1 cellular context compared by ENCODE assay signal in the genomic region with DNA sequence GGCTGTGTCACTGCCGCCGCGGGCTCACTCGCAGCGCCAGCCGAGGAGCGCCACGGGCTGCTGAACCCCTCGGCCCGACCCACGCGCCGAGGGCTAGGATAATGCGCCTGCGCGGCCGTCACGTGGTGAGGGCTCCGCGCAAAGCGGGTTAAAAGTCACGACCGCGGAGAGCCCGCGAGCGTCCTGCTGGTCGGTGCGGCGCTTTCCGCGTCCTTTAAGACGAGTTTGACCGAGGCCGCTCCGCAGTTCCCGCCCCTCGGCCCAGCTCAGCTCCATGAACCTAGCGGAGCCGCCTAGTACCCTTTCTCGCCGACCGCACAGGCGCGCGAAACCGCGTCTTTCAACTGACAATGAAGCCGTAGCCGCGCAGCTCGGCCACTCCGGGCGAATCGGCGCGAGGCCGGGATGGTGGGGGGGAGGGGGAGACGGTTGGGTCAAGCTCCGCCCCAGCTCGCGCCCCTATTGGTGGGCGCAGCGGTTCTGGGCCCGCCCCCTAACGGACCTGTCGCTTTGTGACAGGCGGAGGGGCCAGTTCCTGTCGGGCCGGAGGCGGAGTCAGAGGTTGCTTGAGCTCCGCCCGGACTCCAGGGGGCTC.
TF ChIP-seq lines count a peak whose summit lies in the region.

No MANE protein-coding gene starts in this region.

TF ChIP-seq in HEK293, 187 proteins besides CTCF, POLR2A, EP300 and RAD21 (continued from another document and continues in another):
- TF ChIP-seq, protein P1, sequence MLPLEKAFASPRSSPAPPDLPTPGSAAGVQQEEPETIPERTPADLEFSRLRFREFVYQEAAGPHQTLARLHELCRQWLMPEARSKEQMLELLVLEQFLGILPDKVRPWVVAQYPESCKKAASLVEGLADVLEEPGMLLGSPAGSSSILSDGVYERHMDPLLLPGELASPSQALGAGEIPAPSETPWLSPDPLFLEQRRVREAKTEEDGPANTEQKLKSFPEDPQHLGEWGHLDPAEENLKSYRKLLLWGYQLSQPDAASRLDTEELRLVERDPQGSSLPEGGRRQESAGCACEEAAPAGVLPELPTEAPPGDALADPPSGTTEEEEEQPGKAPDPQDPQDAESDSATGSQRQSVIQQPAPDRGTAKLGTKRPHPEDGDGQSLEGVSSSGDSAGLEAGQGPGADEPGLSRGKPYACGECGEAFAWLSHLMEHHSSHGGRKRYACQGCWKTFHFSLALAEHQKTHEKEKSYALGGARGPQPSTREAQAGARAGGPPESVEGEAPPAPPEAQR (tag by site-specific recombination; IDR thresholded peaks at IDR 0.05) = no peak
- TF ChIP-seq ZNF792 (tag by site-specific recombination; IDR thresholded peaks at IDR 0.05) (no peak), ZNF223 (tag by site-specific recombination; IDR thresholded peaks at IDR 0.05) (no peak), ZNF837 (tag by site-specific recombination; IDR thresholded peaks at IDR 0.05) (0 out of 2 replicates have a peak, but pooled peaks have one; percentile 74), ZNF37A (tag by site-specific recombination; IDR thresholded peaks at IDR 0.05) (no peak), ZNF311 (tag by site-specific recombination; IDR thresholded peaks at IDR 0.05; ENCODE audit: borderline replicate concordance) (no peak), SCRT1 (tag by site-specific recombination; IDR thresholded peaks at IDR 0.05; ENCODE audit: borderline replicate concordance) (no peak), SCRT2 (tag by site-specific recombination; IDR thresholded peaks at IDR 0.05) (0 out of 2 replicates have a peak, but pooled peaks have one; percentile 37), BCL11B (tag by site-specific recombination; IDR thresholded peaks at IDR 0.05; ENCODE audit: low read depth) (peak; percentile 90), GFI1B (tag by site-specific recombination; IDR thresholded peaks at IDR 0.05) (no peak), ZNF654 (tag by site-specific recombination; IDR thresholded peaks at IDR 0.05; ENCODE audit: low read depth) (no peak), ZBTB7A (tag by site-specific recombination; IDR thresholded peaks at IDR 0.05; ENCODE audit: low read depth) (no peak), ZFP37 (tag by site-specific recombination; IDR thresholded peaks at IDR 0.05) (peak; percentile 85), ZNF155 (tag by site-specific recombination; IDR thresholded peaks at IDR 0.05) (no peak), ZNF555 (tag by site-specific recombination; conservative IDR thresholded peaks at IDR 0.05) (no peak), ZNF658 (tag by site-specific recombination; IDR thresholded peaks at IDR 0.05) (no peak), GLI4 (tag by site-specific recombination; IDR thresholded peaks at IDR 0.05) (peak; percentile 72; the same call in 1 of the 2 replicates), ZNF76 (tag by site-specific recombination; IDR thresholded peaks at IDR 0.05; ENCODE audit: borderline replicate concordance, low read depth) (peak; percentile 31; the same call in 1 of the 2 replicates), ZNF501 (tag by site-specific recombination; IDR thresholded peaks at IDR 0.05) (peak; percentile 95), ZNF292 (tag by site-specific recombination; IDR thresholded peaks at IDR 0.05; ENCODE audit: borderline replicate concordance, low read depth) (no peak), ZNF514 (tag by site-specific recombination; IDR thresholded peaks at IDR 0.05) (no peak), ZBTB8A (tag by site-specific recombination; IDR thresholded peaks at IDR 0.05) (peak; percentile 49), ZEB2 (tag by site-specific recombination; IDR thresholded peaks at IDR 0.05) (peak; percentile 98), ZNF776 (tag by site-specific recombination; IDR thresholded peaks at IDR 0.05; ENCODE audit: borderline replicate concordance) (no peak), ZNF558 (tag by site-specific recombination; IDR thresholded peaks at IDR 0.05) (no peak), EGR2 (tag by site-specific recombination; IDR thresholded peaks at IDR 0.05; ENCODE audit: low read depth) (no peak; the same call in 1 of the 2 replicates), ZNF626 (tag by site-specific recombination; IDR thresholded peaks at IDR 0.05) (no peak)
- TF ChIP-seq, protein P2, sequence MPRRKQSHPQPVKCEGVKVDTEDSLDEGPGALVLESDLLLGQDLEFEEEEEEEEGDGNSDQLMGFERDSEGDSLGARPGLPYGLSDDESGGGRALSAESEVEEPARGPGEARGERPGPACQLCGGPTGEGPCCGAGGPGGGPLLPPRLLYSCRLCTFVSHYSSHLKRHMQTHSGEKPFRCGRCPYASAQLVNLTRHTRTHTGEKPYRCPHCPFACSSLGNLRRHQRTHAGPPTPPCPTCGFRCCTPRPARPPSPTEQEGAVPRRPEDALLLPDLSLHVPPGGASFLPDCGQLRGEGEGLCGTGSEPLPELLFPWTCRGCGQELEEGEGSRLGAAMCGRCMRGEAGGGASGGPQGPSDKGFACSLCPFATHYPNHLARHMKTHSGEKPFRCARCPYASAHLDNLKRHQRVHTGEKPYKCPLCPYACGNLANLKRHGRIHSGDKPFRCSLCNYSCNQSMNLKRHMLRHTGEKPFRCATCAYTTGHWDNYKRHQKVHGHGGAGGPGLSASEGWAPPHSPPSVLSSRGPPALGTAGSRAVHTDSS (tag by site-specific recombination; IDR thresholded peaks at IDR 0.05) = no peak
- TF ChIP-seq, protein P3, sequence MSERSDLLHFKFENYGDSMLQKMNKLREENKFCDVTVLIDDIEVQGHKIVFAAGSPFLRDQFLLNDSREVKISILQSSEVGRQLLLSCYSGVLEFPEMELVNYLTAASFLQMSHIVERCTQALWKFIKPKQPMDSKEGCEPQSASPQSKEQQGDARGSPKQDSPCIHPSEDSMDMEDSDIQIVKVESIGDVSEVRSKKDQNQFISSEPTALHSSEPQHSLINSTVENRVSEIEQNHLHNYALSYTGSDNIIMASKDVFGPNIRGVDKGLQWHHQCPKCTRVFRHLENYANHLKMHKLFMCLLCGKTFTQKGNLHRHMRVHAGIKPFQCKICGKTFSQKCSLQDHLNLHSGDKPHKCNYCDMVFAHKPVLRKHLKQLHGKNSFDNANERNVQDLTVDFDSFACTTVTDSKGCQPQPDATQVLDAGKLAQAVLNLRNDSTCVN (tag by site-specific recombination; optimal IDR thresholded peaks at IDR 0.05) = peak; percentile 94
- TF ChIP-seq, protein P4, sequence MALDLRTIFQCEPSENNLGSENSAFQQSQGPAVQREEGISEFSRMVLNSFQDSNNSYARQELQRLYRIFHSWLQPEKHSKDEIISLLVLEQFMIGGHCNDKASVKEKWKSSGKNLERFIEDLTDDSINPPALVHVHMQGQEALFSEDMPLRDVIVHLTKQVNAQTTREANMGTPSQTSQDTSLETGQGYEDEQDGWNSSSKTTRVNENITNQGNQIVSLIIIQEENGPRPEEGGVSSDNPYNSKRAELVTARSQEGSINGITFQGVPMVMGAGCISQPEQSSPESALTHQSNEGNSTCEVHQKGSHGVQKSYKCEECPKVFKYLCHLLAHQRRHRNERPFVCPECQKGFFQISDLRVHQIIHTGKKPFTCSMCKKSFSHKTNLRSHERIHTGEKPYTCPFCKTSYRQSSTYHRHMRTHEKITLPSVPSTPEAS (tag by site-specific recombination; IDR thresholded peaks at IDR 0.05) = no peak
- TF ChIP-seq, protein P5, sequence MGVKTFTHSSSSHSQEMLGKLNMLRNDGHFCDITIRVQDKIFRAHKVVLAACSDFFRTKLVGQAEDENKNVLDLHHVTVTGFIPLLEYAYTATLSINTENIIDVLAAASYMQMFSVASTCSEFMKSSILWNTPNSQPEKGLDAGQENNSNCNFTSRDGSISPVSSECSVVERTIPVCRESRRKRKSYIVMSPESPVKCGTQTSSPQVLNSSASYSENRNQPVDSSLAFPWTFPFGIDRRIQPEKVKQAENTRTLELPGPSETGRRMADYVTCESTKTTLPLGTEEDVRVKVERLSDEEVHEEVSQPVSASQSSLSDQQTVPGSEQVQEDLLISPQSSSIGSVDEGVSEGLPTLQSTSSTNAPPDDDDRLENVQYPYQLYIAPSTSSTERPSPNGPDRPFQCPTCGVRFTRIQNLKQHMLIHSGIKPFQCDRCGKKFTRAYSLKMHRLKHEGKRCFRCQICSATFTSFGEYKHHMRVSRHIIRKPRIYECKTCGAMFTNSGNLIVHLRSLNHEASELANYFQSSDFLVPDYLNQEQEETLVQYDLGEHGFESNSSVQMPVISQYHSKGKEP (tag by site-specific recombination; IDR thresholded peaks at IDR 0.05) = no peak
- TF ChIP-seq, protein P6, sequence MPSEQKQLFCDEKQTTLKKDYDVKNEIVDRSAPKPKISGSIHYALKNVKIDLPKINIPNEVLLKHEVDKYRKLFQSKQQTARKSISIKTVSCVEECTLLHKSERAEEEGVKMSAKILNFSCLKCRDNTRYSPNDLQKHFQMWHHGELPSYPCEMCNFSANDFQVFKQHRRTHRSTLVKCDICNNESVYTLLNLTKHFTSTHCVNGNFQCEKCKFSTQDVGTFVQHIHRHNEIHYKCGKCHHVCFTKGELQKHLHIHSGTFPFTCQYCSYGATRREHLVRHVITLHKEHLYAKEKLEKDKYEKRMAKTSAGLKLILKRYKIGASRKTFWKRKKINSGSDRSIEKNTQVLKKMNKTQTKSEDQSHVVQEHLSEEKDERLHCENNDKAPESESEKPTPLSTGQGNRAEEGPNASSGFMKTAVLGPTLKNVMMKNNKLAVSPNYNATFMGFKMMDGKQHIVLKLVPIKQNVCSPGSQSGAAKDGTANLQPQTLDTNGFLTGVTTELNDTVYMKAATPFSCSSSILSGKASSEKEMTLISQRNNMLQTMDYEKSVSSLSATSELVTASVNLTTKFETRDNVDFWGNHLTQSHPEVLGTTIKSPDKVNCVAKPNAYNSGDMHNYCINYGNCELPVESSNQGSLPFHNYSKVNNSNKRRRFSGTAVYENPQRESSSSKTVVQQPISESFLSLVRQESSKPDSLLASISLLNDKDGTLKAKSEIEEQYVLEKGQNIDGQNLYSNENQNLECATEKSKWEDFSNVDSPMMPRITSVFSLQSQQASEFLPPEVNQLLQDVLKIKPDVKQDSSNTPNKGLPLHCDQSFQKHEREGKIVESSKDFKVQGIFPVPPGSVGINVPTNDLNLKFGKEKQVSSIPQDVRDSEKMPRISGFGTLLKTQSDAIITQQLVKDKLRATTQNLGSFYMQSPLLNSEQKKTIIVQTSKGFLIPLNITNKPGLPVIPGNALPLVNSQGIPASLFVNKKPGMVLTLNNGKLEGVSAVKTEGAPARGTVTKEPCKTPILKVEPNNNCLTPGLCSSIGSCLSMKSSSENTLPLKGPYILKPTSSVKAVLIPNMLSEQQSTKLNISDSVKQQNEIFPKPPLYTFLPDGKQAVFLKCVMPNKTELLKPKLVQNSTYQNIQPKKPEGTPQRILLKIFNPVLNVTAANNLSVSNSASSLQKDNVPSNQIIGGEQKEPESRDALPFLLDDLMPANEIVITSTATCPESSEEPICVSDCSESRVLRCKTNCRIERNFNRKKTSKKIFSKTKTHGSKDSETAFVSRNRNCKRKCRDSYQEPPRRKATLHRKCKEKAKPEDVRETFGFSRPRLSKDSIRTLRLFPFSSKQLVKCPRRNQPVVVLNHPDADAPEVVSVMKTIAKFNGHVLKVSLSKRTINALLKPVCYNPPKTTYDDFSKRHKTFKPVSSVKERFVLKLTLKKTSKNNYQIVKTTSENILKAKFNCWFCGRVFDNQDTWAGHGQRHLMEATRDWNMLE (tag by site-specific recombination; conservative IDR thresholded peaks at IDR 0.05; ENCODE audit: low read depth) = no peak
- TF ChIP-seq, protein P7, sequence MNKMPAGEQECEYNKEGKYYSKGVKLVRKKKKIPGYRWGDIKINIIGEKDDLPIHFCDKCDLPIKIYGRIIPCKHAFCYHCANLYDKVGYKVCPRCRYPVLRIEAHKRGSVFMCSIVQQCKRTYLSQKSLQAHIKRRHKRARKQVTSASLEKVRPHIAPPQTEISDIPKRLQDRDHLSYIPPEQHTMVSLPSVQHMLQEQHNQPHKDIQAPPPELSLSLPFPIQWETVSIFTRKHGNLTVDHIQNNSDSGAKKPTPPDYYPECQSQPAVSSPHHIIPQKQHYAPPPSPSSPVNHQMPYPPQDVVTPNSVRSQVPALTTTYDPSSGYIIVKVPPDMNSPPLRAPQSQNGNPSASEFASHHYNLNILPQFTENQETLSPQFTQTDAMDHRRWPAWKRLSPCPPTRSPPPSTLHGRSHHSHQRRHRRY (tag by site-specific recombination; IDR thresholded peaks at IDR 0.05) = no peak
- TF ChIP-seq, protein P8, sequence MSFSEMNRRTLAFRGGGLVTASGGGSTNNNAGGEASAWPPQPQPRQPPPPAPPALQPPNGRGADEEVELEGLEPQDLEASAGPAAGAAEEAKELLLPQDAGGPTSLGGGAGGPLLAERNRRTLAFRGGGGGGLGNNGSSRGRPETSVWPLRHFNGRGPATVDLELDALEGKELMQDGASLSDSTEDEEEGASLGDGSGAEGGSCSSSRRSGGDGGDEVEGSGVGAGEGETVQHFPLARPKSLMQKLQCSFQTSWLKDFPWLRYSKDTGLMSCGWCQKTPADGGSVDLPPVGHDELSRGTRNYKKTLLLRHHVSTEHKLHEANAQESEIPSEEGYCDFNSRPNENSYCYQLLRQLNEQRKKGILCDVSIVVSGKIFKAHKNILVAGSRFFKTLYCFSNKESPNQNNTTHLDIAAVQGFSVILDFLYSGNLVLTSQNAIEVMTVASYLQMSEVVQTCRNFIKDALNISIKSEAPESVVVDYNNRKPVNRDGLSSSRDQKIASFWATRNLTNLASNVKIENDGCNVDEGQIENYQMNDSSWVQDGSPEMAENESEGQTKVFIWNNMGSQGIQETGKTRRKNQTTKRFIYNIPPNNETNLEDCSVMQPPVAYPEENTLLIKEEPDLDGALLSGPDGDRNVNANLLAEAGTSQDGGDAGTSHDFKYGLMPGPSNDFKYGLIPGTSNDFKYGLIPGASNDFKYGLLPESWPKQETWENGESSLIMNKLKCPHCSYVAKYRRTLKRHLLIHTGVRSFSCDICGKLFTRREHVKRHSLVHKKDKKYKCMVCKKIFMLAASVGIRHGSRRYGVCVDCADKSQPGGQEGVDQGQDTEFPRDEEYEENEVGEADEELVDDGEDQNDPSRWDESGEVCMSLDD (tag by site-specific recombination; IDR thresholded peaks at IDR 0.05) = peak; percentile 76
- TF ChIP-seq, protein P9, sequence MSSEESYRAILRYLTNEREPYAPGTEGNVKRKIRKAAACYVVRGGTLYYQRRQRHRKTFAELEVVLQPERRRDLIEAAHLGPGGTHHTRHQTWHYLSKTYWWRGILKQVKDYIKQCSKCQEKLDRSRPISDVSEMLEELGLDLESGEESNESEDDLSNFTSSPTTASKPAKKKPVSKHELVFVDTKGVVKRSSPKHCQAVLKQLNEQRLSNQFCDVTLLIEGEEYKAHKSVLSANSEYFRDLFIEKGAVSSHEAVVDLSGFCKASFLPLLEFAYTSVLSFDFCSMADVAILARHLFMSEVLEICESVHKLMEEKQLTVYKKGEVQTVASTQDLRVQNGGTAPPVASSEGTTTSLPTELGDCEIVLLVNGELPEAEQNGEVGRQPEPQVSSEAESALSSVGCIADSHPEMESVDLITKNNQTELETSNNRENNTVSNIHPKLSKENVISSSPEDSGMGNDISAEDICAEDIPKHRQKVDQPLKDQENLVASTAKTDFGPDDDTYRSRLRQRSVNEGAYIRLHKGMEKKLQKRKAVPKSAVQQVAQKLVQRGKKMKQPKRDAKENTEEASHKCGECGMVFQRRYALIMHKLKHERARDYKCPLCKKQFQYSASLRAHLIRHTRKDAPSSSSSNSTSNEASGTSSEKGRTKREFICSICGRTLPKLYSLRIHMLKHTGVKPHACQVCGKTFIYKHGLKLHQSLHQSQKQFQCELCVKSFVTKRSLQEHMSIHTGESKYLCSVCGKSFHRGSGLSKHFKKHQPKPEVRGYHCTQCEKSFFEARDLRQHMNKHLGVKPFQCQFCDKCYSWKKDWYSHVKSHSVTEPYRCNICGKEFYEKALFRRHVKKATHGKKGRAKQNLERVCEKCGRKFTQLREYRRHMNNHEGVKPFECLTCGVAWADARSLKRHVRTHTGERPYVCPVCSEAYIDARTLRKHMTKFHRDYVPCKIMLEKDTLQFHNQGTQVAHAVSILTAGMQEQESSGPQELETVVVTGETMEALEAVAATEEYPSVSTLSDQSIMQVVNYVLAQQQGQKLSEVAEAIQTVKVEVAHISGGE (tag by site-specific recombination; conservative IDR thresholded peaks at IDR 0.05; ENCODE audit: low read depth) = no peak
